ENCODE assay signal across 9 cellular contexts in genomic region chr5:154467655-154468354, GRCh38. TPM values are rescaled to one million over a fixed set of nuclear protein-coding genes. Genes with fewer than 3 reads are reported as not detected.
DNase-seq lines count a peak whose midpoint lies in the region; ATAC-seq and TF ChIP-seq lines count a peak whose summit lies in the region.
"Had no signal": no experiment of that assay in that cellular context is flagged by ENCODE, and none has a peak within 500 bp of the region (broad histone marks: within the 10 kb centered on the region; RNA-seq: fewer than 3 reads in every experiment).

No MANE protein-coding gene starts in this region.

- ATAC-seq in GM18861 (IDR thresholded peaks at IDR 0.05; ENCODE audit: unreplicated experiment): peak; percentile 93
- peak; percentile 85 for ATAC-seq in HG03039 (IDR thresholded peaks at IDR 0.05; ENCODE audit: unreplicated experiment)
- ATAC-seq in memory B cell (ENCODE audit: low read depth): peak; percentile 97

- H3K4me3 Mint-ChIP-seq in activated CD4-positive, alpha-beta T cell treated with anti-CD3 and anti-CD28 coated beads, Interleukin-2, amount 10 ng/mL, durations not matched to agents 24 days and 14 days: no peak overlapping the region
- H3K4me3 Mint-ChIP-seq in memory B cell: no peak overlapping the region
- H3K4me3 Mint-ChIP-seq: IgD-negative memory B cell had no signal

- no peak overlapping the region for H3K4me3 ChIP-seq in AG10803 (ENCODE audit: low read length)

- intact Hi-C loops in activated CD4-positive, alpha-beta T cell treated with anti-CD3 and anti-CD28 coated beads, Interleukin-2, amount 10 ng/mL, durations not matched to agents 24 days and 14 days (cut with micrococcal nuclease): loop anchor here (1.0 to 5.0 kb wide), 4 partner anchors 19 to 496 kb away; no protein-coding TSS in a partner anchor

- H3K36me3 Mint-ChIP-seq in activated CD4-positive, alpha-beta T cell treated with anti-CD3 and anti-CD28 coated beads, Interleukin-2, amount 10 ng/mL, durations not matched to agents 24 days and 14 days (ENCODE audit: low read depth): no peaks in the 10 kb centered on the region
- peaks cover 2% of the 10 kb centered on the region for H3K36me3 Mint-ChIP-seq in memory B cell

- peak; percentile 93 for TF ChIP-seq CTCF in AG10803 (conservative IDR thresholded peaks at IDR 0.05; ENCODE audit: low read length)

- DNase-seq in AG10803 (ENCODE audit: low read depth) (peak; percentile 57), NCI-H2196 (lab: John Stamatoyannopoulos, UW; ENCODE audit: unreplicated experiment) (peak; percentile 79), dermis blood vessel endothelial cell (peak; percentile 82), memory B cell (ENCODE audit: low spot score in 2 of 2) (peak; percentile 71 to 79)
- peak; percentile 92 for DNase-seq in activated CD4-positive, alpha-beta T cell treated with anti-CD3 and anti-CD28 coated beads, Interleukin-2, amount 10 ng/mL, durations not matched to agents 24 days and 14 days
- peak; percentile 27 for DNase-seq in stimulated activated CD8-positive, alpha-beta memory T cell treated with anti-CD3 and anti-CD28 coated beads, Interleukin-15, amount 100 ng/mL, for 4 hours (ENCODE audit: low read depth in 2 of 2)

- H3K27me3 Mint-ChIP-seq in activated CD4-positive, alpha-beta T cell treated with anti-CD3 and anti-CD28 coated beads, Interleukin-2, amount 10 ng/mL, durations not matched to agents 24 days and 14 days: peaks cover 58% of the 10 kb centered on the region
- H3K27me3 Mint-ChIP-seq in memory B cell: peaks cover 9% of the 10 kb centered on the region

- H3K9me3 Mint-ChIP-seq in activated CD4-positive, alpha-beta T cell treated with anti-CD3 and anti-CD28 coated beads, Interleukin-2, amount 10 ng/mL, durations not matched to agents 24 days and 14 days: no peaks in the 10 kb centered on the region
- H3K9me3 Mint-ChIP-seq in memory B cell: no peaks in the 10 kb centered on the region
- H3K9me3 Mint-ChIP-seq: IgD-negative memory B cell had no signal

- H3K4me1 Mint-ChIP-seq in activated CD4-positive, alpha-beta T cell treated with anti-CD3 and anti-CD28 coated beads, Interleukin-2, amount 10 ng/mL, durations not matched to agents 24 days and 14 days: no peaks in the 10 kb centered on the region
- peaks cover 2% of the 10 kb centered on the region for H3K4me1 Mint-ChIP-seq in memory B cell
- H3K4me1 Mint-ChIP-seq: IgD-negative memory B cell had no signal

- no peak overlapping the region for H3K27ac Mint-ChIP-seq in activated CD4-positive, alpha-beta T cell treated with anti-CD3 and anti-CD28 coated beads, Interleukin-2, amount 10 ng/mL, durations not matched to agents 24 days and 14 days
- no peak overlapping the region for H3K27ac Mint-ChIP-seq in memory B cell
- H3K27ac Mint-ChIP-seq: IgD-negative memory B cell had no signal

RNA-seq across cellular contexts. Expression of gene HAND1, which starts 10.2 kb away (rescaled TPM):
- not detected in 2 replicates for total RNA-seq in activated CD4-positive, alpha-beta T cell treated with anti-CD3 and anti-CD28 coated beads, Interleukin-2, amount 10 ng/mL, durations not matched to agents 24 days and 14 days
- not detected in 2 replicates for total RNA-seq in dermis blood vessel endothelial cell

RNA-seq across cellular contexts. Expression of gene SAP30L, which starts 22.0 kb away (rescaled TPM):
- total RNA-seq in activated CD4-positive, alpha-beta T cell treated with anti-CD3 and anti-CD28 coated beads, Interleukin-2, amount 10 ng/mL, durations not matched to agents 24 days and 14 days: 31.4 and 37.7 TPM in 2 replicates
- total RNA-seq in dermis blood vessel endothelial cell: 25.7 and 40.6 TPM in 2 replicates

Comparison
In these comparisons a context has a peak if more than half of its experiments do, and no peak if none do; other contexts are left out.
1. DNase-seq: peak in every context shown above with its lines; median percentile 92 in activated CD4-positive, alpha-beta T cell treated with anti-CD3 and anti-CD28 coated beads, Interleukin-2, amount 10 ng/mL, durations not matched to agents 24 days and 14 days; 82 in dermis blood vessel endothelial cell; 79 in NCI-H2196; 75 in memory B cell; 57 in AG10803; 27 in stimulated activated CD8-positive, alpha-beta memory T cell treated with anti-CD3 and anti-CD28 coated beads, Interleukin-15, amount 100 ng/mL, for 4 hours.